ENCODE assay signal across 22 cellular contexts in the genomic region with DNA sequence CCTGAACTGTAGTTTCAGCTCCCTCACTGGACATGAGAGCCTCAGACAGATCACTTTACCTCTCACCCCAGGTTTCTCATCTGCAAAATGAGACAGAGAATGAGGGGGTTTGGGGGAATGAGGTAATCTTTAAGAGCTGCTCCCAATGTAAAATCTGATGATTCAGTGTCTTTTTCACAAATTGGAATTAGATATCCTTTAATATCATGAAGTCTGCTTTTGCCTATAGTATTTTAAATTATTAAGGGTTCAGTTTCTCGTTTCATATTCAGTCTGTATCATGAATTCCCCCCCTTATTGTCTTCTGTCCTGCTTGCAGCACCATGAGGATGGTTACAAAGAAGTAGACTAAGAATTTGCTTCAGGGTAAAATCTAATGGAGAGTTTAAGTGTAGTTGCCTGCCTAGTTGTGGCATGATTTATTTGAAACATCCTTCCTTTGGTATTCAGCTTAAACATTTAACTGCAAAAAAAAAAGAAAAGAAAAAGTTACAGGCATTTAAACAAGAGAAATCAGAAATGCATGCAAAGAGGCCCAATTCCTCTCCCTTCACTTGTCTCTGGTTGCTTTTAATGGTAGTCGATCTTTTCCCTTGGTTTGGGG.
DNase-seq lines count a peak whose midpoint lies in the region; ATAC-seq and TF ChIP-seq lines count a peak whose summit lies in the region.
"Had no signal": no experiment of that assay in that cellular context is flagged by ENCODE, and none has a peak within 500 bp of the region (broad histone marks: within the 10 kb centered on the region; RNA-seq: fewer than 3 reads in every experiment).

No MANE protein-coding gene starts in this region.

- no peaks in the 10 kb centered on the region for H3K4me1 ChIP-seq in H9 (ENCODE audit: insufficient read depth, low read length)
- H3K4me1 ChIP-seq in endodermal cell (ENCODE audit: control insufficient read depth, insufficient read depth, low read length): peaks cover 28% of the 10 kb centered on the region
- H3K4me1 ChIP-seq in breast epithelium: no peaks in the 10 kb centered on the region

- H2BK120ac ChIP-seq in H9 (ENCODE audit: low read depth, low read length, poor library complexity, severe bottlenecking): no peak overlapping the region

- H2BK20ac ChIP-seq in H9 (ENCODE audit: low read depth, low read length, poor library complexity, severe bottlenecking): no peak overlapping the region

- intact Hi-C loops in breast epithelium (cut with DNase I; ENCODE audit: low total_unique reads): loop anchor here (10.0 kb wide), 1 partner anchor 1606 kb away; a partner anchor contains a TSS

- H2BK12ac ChIP-seq in H9 (ENCODE audit: insufficient read length, low read depth, low read length): no peak overlapping the region

- H3K23me2 ChIP-seq in H9 (ENCODE audit: insufficient read length, low read depth, low read length, poor library complexity, severe bottlenecking): no peaks in the 10 kb centered on the region

- H3K27me3 ChIP-seq in H9 (ENCODE audit: insufficient read depth, low read length): no peaks in the 10 kb centered on the region
- no peaks in the 10 kb centered on the region for H3K27me3 ChIP-seq in endodermal cell (ENCODE audit: control insufficient read depth, insufficient read depth, low read length, poor library complexity, severe bottlenecking)
- no peaks in the 10 kb centered on the region for H3K27me3 ChIP-seq in breast epithelium

- no peak overlapping the region for H3K23ac ChIP-seq in H9 (ENCODE audit: insufficient read length, low read depth, low read length)

- H4K8ac ChIP-seq in H9 (replicated peaks; ENCODE audit: insufficient read length, low read depth, low read length): no peak overlapping the region

- no peaks in the 10 kb centered on the region for H3K9me3 Mint-ChIP-seq in H9
- H3K9me3 Mint-ChIP-seq in endodermal cell: no peaks in the 10 kb centered on the region
- no peaks in the 10 kb centered on the region for H3K9me3 Mint-ChIP-seq in type B pancreatic cell
- H3K9me3 Mint-ChIP-seq: CD4-positive, CD25-positive, alpha-beta regulatory T cell; GM23338; IgD-negative memory B cell had no signal

- no peak for TF ChIP-seq CTCF in H9 (conservative IDR thresholded peaks at IDR 0.05)
- TF ChIP-seq CTCF in endodermal cell (conservative IDR thresholded peaks at IDR 0.05): no peak
- TF ChIP-seq CTCF in type B pancreatic cell (conservative IDR thresholded peaks at IDR 0.05): no peak
- no peak for TF ChIP-seq CTCF in breast epithelium (IDR thresholded peaks at IDR 0.05)

- no peak overlapping the region for H3K4me2 ChIP-seq in H9 (ENCODE audit: insufficient read depth, insufficient read length, low read length)
- H3K4me2 ChIP-seq: GM23338 had no signal

- H3K27ac ChIP-seq in H9 (ENCODE audit: insufficient read length, low read depth, low read length) (no peak overlapping the region), endodermal cell (ENCODE audit: low read depth, low read length) (no peak overlapping the region), breast epithelium (no peak overlapping the region)

- H3K4me1 Mint-ChIP-seq in H9: peaks cover 27 to 32% of the 10 kb centered on the region in 2 experiments
- H3K4me1 Mint-ChIP-seq in endodermal cell: peaks cover 54% of the 10 kb centered on the region
- H3K4me1 Mint-ChIP-seq in type B pancreatic cell (ENCODE audit: unreplicated experiment): peaks cover 28% of the 10 kb centered on the region

- no CpG with 5 or more reads among the region's 2 CpGs for WGBS in H9 (ENCODE audit: extremely low coverage, insufficient read length, low lambda C conversion rate)
- 100% methylated on average over 2 of the region's 2 CpGs; no CpG with 5 or more reads in 1 of the 2 experiments for WGBS in endodermal cell (ENCODE audit: insufficient coverage in 1 of 2, insufficient read length in 1 of 2), 2 experiments

- H2BK15ac ChIP-seq in H9 (ENCODE audit: low read depth, low read length): no peak overlapping the region

- no peaks in the 10 kb centered on the region for H3K79me1 ChIP-seq in H9 (ENCODE audit: insufficient read depth, low read depth, low read length, poor library complexity, severe bottlenecking)

- no peaks in the 10 kb centered on the region for H4K20me1 ChIP-seq in H9 (ENCODE audit: control insufficient read depth, insufficient read depth, insufficient read length)

- H3K4ac ChIP-seq in H9 (ENCODE audit: low read depth, low read length): no peak overlapping the region

- no peak overlapping the region for H4K91ac ChIP-seq in H9 (ENCODE audit: insufficient read length, low read depth, low read length)

- H4K5ac ChIP-seq in H9 (ENCODE audit: insufficient read length, low read depth, low read length): no peak overlapping the region

- H3K27ac Mint-ChIP-seq in H9 (0 out of 7 replicates have a peak overlapping the region, but pooled peaks of 2 of the 3 experiments have one; percentile 60 to 62), endodermal cell (peak overlapping the region; percentile 19), type B pancreatic cell (peak overlapping the region; percentile 70)

- no peaks in the 10 kb centered on the region for H3K9me3 ChIP-seq in H9 (ENCODE audit: control insufficient read depth, low read depth, low read length)
- H3K9me3 ChIP-seq in endodermal cell (ENCODE audit: control insufficient read depth, low read length): no peaks in the 10 kb centered on the region
- no peaks in the 10 kb centered on the region for H3K9me3 ChIP-seq in breast epithelium

- no peak overlapping the region for H3T11ph ChIP-seq in H9 (ENCODE audit: low read length)

- H3K9ac ChIP-seq in H9 (ENCODE audit: extremely low read depth, insufficient read length, low read length): no peak overlapping the region
- no peak overlapping the region for H3K9ac ChIP-seq in endodermal cell (ENCODE audit: extremely low read depth, low read length, poor library complexity, severe bottlenecking)

- no peak overlapping the region for H3K18ac ChIP-seq in H9 (ENCODE audit: insufficient read length, low read depth, low read length)

- no peak for DNase-seq in H9
- peak; percentile 13 for DNase-seq in RPMI7951 (ENCODE audit: low read depth)
- DNase-seq in endodermal cell: no peak
- DNase-seq in type B pancreatic cell (ENCODE audit: extremely low spot score, unreplicated experiment): no peak
- DNase-seq in breast epithelium (ENCODE audit: low spot score in 2 of 2): no peak
- DNase-seq: CD4-positive, CD25-positive, alpha-beta regulatory T cell; DMS79; HCEC 1CT; Karpas-422; NCI-H1694; NCI-H2081; NCI-H2171; NCI-H345; NCI-H524; NCI-H774; NK-92 treated with Interleukin-12 subunit alpha and Interleukin-12 subunit beta, amount 100 ng/mL, for 24 hours had no signal

- no peak overlapping the region for H2BK5ac ChIP-seq in H9 (ENCODE audit: insufficient read length, low read length)

- H3K36me3 Mint-ChIP-seq in H9 (ENCODE audit: insufficient read depth in 1 of 3, low read depth in 3 of 3) (peaks cover 0 to 2% (median 0%) of the 10 kb centered on the region in 3 experiments; a peak in 3 of 7 replicates), endodermal cell (ENCODE audit: low read depth) (peaks cover 3% of the 10 kb centered on the region), type B pancreatic cell (peaks cover 3% of the 10 kb centered on the region)
- H3K36me3 Mint-ChIP-seq: IgD-negative memory B cell had no signal

- H3K56ac ChIP-seq in H9 (ENCODE audit: insufficient read length, low read depth, low read length): no peak overlapping the region

- ATAC-seq in GM19328 (IDR thresholded peaks at IDR 0.05; ENCODE audit: unreplicated experiment) (no peak), GM19324 (IDR thresholded peaks at IDR 0.05; ENCODE audit: low FRiP score, unreplicated experiment) (no peak)
- ATAC-seq: GM12878, GM23338, Panc1 had no signal

- no peak for TF ChIP-seq POLR2A in breast epithelium (IDR thresholded peaks at IDR 0.05)

- H3K79me2 ChIP-seq in H9 (ENCODE audit: insufficient read depth, low read length): no peaks in the 10 kb centered on the region

- H3K4me3 ChIP-seq in endodermal cell (ENCODE audit: low read length) (no peak overlapping the region), breast epithelium (no peak overlapping the region)
- H3K4me3 ChIP-seq: GM12878, GM23338 had no signal

- H3K36me3 ChIP-seq in endodermal cell (ENCODE audit: control insufficient read depth, insufficient read depth, low read length): peaks cover 7% of the 10 kb centered on the region
- H3K36me3 ChIP-seq in breast epithelium: no peaks in the 10 kb centered on the region

- H2AK5ac ChIP-seq in H9 (ENCODE audit: insufficient read length, low read length): no peak overlapping the region

- no peak overlapping the region for H2AFZ ChIP-seq in H9 (ENCODE audit: low read length)
- H2AFZ ChIP-seq: GM23338 had no signal

- H3K4me3 Mint-ChIP-seq in H9 (no peak overlapping the region), endodermal cell (no peak overlapping the region), type B pancreatic cell (peak overlapping the region; percentile 26)
- H3K4me3 Mint-ChIP-seq: CD4-positive, CD25-positive, alpha-beta regulatory T cell; GM23338; IgD-negative memory B cell had no signal

- no peak overlapping the region for H3K14ac ChIP-seq in H9 (ENCODE audit: insufficient read depth, low read length)

- H3K27me3 Mint-ChIP-seq in H9 (ENCODE audit: low read depth): no peaks in the 10 kb centered on the region
- no peaks in the 10 kb centered on the region for H3K27me3 Mint-ChIP-seq in endodermal cell (ENCODE audit: insufficient read depth)
- no peaks in the 10 kb centered on the region for H3K27me3 Mint-ChIP-seq in type B pancreatic cell
- H3K27me3 Mint-ChIP-seq: CD4-positive, CD25-positive, alpha-beta regulatory T cell; IgD-negative memory B cell had no signal

Comparison
In these comparisons a context has a peak if more than half of its experiments do, and no peak if none do; other contexts are left out.
1. H3K27ac Mint-ChIP-seq: peak in every context shown above with its lines; median percentile 70 in type B pancreatic cell; 61 in H9; 19 in endodermal cell.